1 cellular context compared by ENCODE assay signal in genomic region chr6:34462010-34462409, GRCh38.
TF ChIP-seq lines count a peak whose summit lies in the region.

No MANE protein-coding gene starts in this region.

TF ChIP-seq in HEK293, 187 proteins besides CTCF, POLR2A, EP300 and RAD21 (continued from another document):
- TF ChIP-seq, protein P1, sequence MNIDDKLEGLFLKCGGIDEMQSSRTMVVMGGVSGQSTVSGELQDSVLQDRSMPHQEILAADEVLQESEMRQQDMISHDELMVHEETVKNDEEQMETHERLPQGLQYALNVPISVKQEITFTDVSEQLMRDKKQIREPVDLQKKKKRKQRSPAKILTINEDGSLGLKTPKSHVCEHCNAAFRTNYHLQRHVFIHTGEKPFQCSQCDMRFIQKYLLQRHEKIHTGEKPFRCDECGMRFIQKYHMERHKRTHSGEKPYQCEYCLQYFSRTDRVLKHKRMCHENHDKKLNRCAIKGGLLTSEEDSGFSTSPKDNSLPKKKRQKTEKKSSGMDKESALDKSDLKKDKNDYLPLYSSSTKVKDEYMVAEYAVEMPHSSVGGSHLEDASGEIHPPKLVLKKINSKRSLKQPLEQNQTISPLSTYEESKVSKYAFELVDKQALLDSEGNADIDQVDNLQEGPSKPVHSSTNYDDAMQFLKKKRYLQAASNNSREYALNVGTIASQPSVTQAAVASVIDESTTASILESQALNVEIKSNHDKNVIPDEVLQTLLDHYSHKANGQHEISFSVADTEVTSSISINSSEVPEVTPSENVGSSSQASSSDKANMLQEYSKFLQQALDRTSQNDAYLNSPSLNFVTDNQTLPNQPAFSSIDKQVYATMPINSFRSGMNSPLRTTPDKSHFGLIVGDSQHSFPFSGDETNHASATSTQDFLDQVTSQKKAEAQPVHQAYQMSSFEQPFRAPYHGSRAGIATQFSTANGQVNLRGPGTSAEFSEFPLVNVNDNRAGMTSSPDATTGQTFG (tag by site-specific recombination; IDR thresholded peaks at IDR 0.05; ENCODE audit: borderline replicate concordance) = no peak
- peak; percentile 99 for TF ChIP-seq PRDM1 (tag by site-specific recombination; IDR thresholded peaks at IDR 0.05)
- TF ChIP-seq SCRT2 (tag by site-specific recombination; IDR thresholded peaks at IDR 0.05) = no peak
- TF ChIP-seq ZNF24 (tag by site-specific recombination; IDR thresholded peaks at IDR 0.05) = no peak
- no peak for TF ChIP-seq ZNF548 (tag by site-specific recombination; IDR thresholded peaks at IDR 0.05)
- no peak for TF ChIP-seq ZNF404 (tag by site-specific recombination; IDR thresholded peaks at IDR 0.05)
- no peak for TF ChIP-seq PRDM6 (tag by site-specific recombination; IDR thresholded peaks at IDR 0.05)
- no peak for TF ChIP-seq ZNF248 (tag by site-specific recombination; IDR thresholded peaks at IDR 0.05)
- no peak for TF ChIP-seq ZNF768 (tag by site-specific recombination; IDR thresholded peaks at IDR 0.05)
- no peak for TF ChIP-seq ZNF211 (tag by site-specific recombination; IDR thresholded peaks at IDR 0.05; ENCODE audit: low read depth)
- no peak for TF ChIP-seq ZNF785 (tag by site-specific recombination; IDR thresholded peaks at IDR 0.05)
- 0 out of 2 replicates have a peak, but pooled peaks have one; percentile 45 for TF ChIP-seq ZSCAN4 (tag by site-specific recombination; IDR thresholded peaks at IDR 0.05)
- TF ChIP-seq, protein P2, sequence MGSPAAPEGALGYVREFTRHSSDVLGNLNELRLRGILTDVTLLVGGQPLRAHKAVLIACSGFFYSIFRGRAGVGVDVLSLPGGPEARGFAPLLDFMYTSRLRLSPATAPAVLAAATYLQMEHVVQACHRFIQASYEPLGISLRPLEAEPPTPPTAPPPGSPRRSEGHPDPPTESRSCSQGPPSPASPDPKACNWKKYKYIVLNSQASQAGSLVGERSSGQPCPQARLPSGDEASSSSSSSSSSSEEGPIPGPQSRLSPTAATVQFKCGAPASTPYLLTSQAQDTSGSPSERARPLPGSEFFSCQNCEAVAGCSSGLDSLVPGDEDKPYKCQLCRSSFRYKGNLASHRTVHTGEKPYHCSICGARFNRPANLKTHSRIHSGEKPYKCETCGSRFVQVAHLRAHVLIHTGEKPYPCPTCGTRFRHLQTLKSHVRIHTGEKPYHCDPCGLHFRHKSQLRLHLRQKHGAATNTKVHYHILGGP (tag by site-specific recombination; IDR thresholded peaks at IDR 0.05) = no peak
- TF ChIP-seq ZNF654 (tag by site-specific recombination; IDR thresholded peaks at IDR 0.05; ENCODE audit: low read depth) = 0 out of 2 replicates have a peak, but pooled peaks have one; percentile 15
TF ChIP-seq in HEK293: peak in this region for 5.
